20 cellular contexts compared by ENCODE assay signal in the genomic region with DNA sequence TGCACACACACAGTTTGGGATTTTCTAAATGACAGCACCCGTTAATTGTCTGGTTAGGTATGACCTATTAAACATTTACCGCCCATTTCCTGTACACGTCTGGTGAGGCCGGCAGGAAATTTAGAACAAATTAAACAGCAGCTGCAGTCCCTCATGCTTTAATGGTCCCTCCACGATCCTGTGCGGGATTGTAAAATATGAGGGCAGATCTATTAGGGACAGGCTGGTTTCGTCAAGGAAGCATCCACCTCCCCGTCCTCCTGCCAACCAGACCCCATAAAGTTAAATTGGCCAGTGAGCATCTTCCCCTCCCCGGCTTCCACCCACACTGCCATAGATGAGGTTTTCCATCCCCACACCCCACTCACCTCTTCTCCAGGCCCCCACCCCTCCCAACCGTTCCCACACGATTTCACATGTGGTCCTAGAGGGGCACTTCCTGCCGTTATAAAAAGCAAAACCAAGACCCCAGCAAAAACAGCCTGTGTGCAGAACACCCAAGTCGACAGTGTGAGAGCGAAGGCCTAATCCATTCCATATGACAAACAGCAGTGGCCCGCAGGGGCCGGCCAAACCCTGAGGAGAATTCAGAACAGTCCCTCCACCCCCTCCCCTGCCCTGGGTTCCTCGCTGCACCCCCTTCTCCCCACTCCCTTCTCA.
"Had no signal": no experiment of that assay in that cellular context is flagged by ENCODE, and none has a peak within 500 bp of the region (broad histone marks: within the 10 kb centered on the region; RNA-seq: fewer than 3 reads in every experiment).

No MANE protein-coding gene starts in this region.

- H3K27me3 ChIP-seq: colonic mucosa, right lobe of liver, testis had no signal

- DNase-seq: activated CD4-positive, alpha-beta T cell treated with anti-CD3 and anti-CD28 coated beads for 36 hours; activated CD4-positive, alpha-beta T cell treated with anti-CD3 and anti-CD28 coated beads, Interleukin-2, amount 50 U/mL, for 4 hours; activated naive CD4-positive, alpha-beta T cell treated with Interleukin-2 at 50 U/mL for 16 hours; activated naive CD8-positive, alpha-beta T cell treated with anti-CD3 and anti-CD28 coated beads for 36 hours; activated T-cell treated with anti-CD3 and anti-CD28 coated beads, Interleukin-2, amount 50 U/mL, for 48 hours; colonic mucosa; immature natural killer cell; left ventricle myocardium inferior; mucosa of descending colon; occipital lobe; right lobe of liver; stimulated activated CD4-positive, alpha-beta T cell treated with anti-CD3 and anti-CD28 coated beads, Interleukin-2, amount 100 ng/mL, for 48 hours; stimulated activated naive CD4-positive, alpha-beta T cell; T1000; testis; trophoblast cell had no signal

- H3K27ac ChIP-seq: colonic mucosa, dorsolateral prefrontal cortex, left ventricle myocardium inferior, right lobe of liver, skin epidermis, testis had no signal

- H3K9me3 Mint-ChIP-seq: activated naive CD8-positive, alpha-beta T cell treated with anti-CD3 and anti-CD28 coated beads for 36 hours; immature natural killer cell; T-helper 1 cell treated with Interleukin-12 subunit alpha and Interleukin-12 subunit beta and Interleukin-4 antibody, amounts not matched to agents 30 μg/mL and 1 μg/mL, for 36 hours; WTC11 had no signal

- H3K27ac Mint-ChIP-seq: activated CD4-positive, alpha-beta T cell treated with anti-CD3 and anti-CD28 coated beads for 36 hours; activated naive CD8-positive, alpha-beta T cell treated with anti-CD3 and anti-CD28 coated beads for 36 hours; immature natural killer cell; T-helper 1 cell treated with Interleukin-12 subunit alpha and Interleukin-12 subunit beta and Interleukin-4 antibody, amounts not matched to agents 30 μg/mL and 1 μg/mL, for 36 hours; WTC11 had no signal

- H3K4me1 Mint-ChIP-seq: activated CD4-positive, alpha-beta T cell treated with anti-CD3 and anti-CD28 coated beads for 36 hours; activated naive CD8-positive, alpha-beta T cell treated with anti-CD3 and anti-CD28 coated beads for 36 hours; immature natural killer cell had no signal

- H3K36me3 Mint-ChIP-seq: activated naive CD8-positive, alpha-beta T cell treated with anti-CD3 and anti-CD28 coated beads for 36 hours; immature natural killer cell; WTC11 had no signal

- H3K4me3 ChIP-seq: colonic mucosa, dorsolateral prefrontal cortex, left ventricle myocardium inferior, mucosa of descending colon, right lobe of liver, skin epidermis, testis had no signal

- H3K9me3 ChIP-seq: colonic mucosa, left ventricle myocardium inferior, mucosa of descending colon, right lobe of liver, testis had no signal

- H3K4me3 Mint-ChIP-seq: activated CD4-positive, alpha-beta T cell treated with anti-CD3 and anti-CD28 coated beads for 36 hours; activated naive CD8-positive, alpha-beta T cell treated with anti-CD3 and anti-CD28 coated beads for 36 hours; immature natural killer cell; T-helper 1 cell treated with Interleukin-12 subunit alpha and Interleukin-12 subunit beta and Interleukin-4 antibody, amounts not matched to agents 30 μg/mL and 1 μg/mL, for 36 hours; WTC11 had no signal

- ATAC-seq: activated CD4-positive, alpha-beta T cell treated with anti-CD3 and anti-CD28 coated beads for 36 hours; mucosa of descending colon; right lobe of liver; WTC11 had no signal

- H3K4me1 ChIP-seq: colonic mucosa, left ventricle myocardium inferior, right lobe of liver, testis had no signal

- H3K36me3 ChIP-seq: colonic mucosa, left ventricle myocardium inferior, right lobe of liver had no signal
